In genomic region chr12:130185455-130186100, GRCh38 we compare ENCODE assay signal across 30 cellular contexts. TPM values are rescaled to one million over a fixed set of nuclear protein-coding genes. Genes with fewer than 3 reads are reported as not detected.
"Had no signal": no experiment of that assay in that cellular context is flagged by ENCODE, and none has a peak within 500 bp of the region (broad histone marks: within the 10 kb centered on the region; RNA-seq: fewer than 3 reads in every experiment).

No MANE protein-coding gene starts in this region.

- H3K36me3 ChIP-seq: esophagus squamous epithelium, neutrophil, pancreas, right lobe of liver, stomach, tibial artery, upper lobe of left lung had no signal

- DNase-seq: caudate nucleus; cerebellar nuclear complex; dorsolateral prefrontal cortex; effector memory CD4-positive, alpha-beta T cell; erythroblast; esophagus squamous epithelium; foreskin melanocyte; hypothalamus; immature natural killer cell; mesenchymal stem cell; midbrain; pancreas; stimulated activated CD4-positive, alpha-beta T cell treated with anti-CD3 and anti-CD28 coated beads, Interleukin-12 subunit alpha, Interleukin-12 subunit beta, amount 100 ng/mL, for 4 hours; stimulated activated CD4-positive, alpha-beta T cell treated with anti-CD3 and anti-CD28 coated beads, Interleukin-1b, Interleukin-23, amount 100 ng/mL, for 48 hours; stimulated activated CD4-positive, alpha-beta T cell treated with anti-CD3 and anti-CD28 coated beads, Interleukin-4, amount 100 ng/mL, for 1 hour; stimulated activated CD8-positive, alpha-beta memory T cell treated with anti-CD3 and anti-CD28 coated beads, Interleukin-4, amount 100 ng/mL, for 48 hours; stimulated activated naive CD4-positive, alpha-beta T cell treated with Interleukin-2 at 50 U/mL for 16 hours; stomach; testis; tibial artery; upper lobe of left lung had no signal

- FAIRE-seq: endometrium, pancreas, urothelium cell line had no signal

- H3K4me1 ChIP-seq: pancreas, right lobe of liver, stomach, testis, tibial artery, upper lobe of left lung had no signal

- ATAC-seq: left lobe of liver; naive thymus-derived CD8-positive, alpha-beta T cell; pancreas; right lobe of liver had no signal

- H3K4me2 ChIP-seq: smooth muscle cell had no signal

- H3K4me3 ChIP-seq: dorsolateral prefrontal cortex, esophagus squamous epithelium, pancreas, right lobe of liver, smooth muscle cell, stomach, testis, tibial artery, upper lobe of left lung had no signal

- H3K27me3 ChIP-seq: esophagus squamous epithelium, pancreas, right lobe of liver, testis, upper lobe of left lung had no signal

- H3K9me3 ChIP-seq: esophagus squamous epithelium, neutrophil, pancreas, right lobe of liver, testis had no signal

- H3K27ac ChIP-seq: dorsolateral prefrontal cortex, esophagus squamous epithelium, neutrophil, pancreas, right lobe of liver, stomach, testis, tibial artery, upper lobe of left lung had no signal

RNA-seq across cellular contexts. Expression of gene FZD10, which starts 23.3 kb away (rescaled TPM):
- total RNA-seq: left lobe of liver; liver; naive thymus-derived CD8-positive, alpha-beta T cell; right lobe of liver had no signal
- polyA plus RNA-seq: immature natural killer cell; naive thymus-derived CD8-positive, alpha-beta T cell; neural cell had no signal
